Comparison of ENCODE assay signal across 18 cellular contexts in the genomic region with DNA sequence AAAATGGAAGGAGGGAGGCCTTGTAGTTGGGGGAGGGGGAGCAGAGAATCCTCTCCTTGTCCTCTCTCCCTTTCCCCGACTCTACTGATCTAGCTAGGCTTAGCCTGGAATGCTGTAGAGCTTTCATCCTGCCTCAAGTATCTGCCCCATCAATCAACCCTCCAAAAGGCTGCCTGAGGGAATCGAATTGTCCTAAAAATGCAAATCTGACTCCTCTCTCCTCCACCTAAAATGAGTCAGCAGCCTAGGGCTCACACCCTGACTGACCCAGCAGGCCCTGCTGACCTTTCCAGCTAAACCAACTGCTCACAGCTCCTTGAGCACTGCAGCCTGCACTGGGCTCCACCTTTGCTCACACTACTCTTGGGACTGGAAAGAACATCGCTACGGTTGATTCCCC. TPM values are rescaled to one million over a fixed set of nuclear protein-coding genes. Genes with fewer than 3 reads are reported as not detected.
A peak's percentile ranks its signal among the peaks of the same experiment; 100 is the strongest.
DNase-seq lines count a peak whose midpoint lies in the region; ATAC-seq, FAIRE-seq and TF ChIP-seq lines count a peak whose summit lies in the region.
"Had no signal": no experiment of that assay in that cellular context is flagged by ENCODE, and none has a peak within 500 bp of the region (broad histone marks: within the 10 kb centered on the region; RNA-seq: fewer than 3 reads in every experiment).

No MANE protein-coding gene starts in this region.

- H3K27ac Mint-ChIP-seq in Caco-2 (ENCODE audit: unreplicated experiment), result peak overlapping the region; percentile 93
- H3K27ac Mint-ChIP-seq in activated B cell treated with CpG ODN at 0.5 μM for 24 hours, result peak overlapping the region; percentile 31

- CTCF ChIA-PET in Caco-2 (lab: Charles Lee), result interaction anchor here (1.3 to 2.6 kb wide), 2 partner anchors 11 to 26 kb away, joined by 6 to 26 read pairs; a partner anchor contains a TSS
- CTCF ChIA-PET in activated B cell treated with CpG ODN at 0.5 μM for 24 hours (lab: Charles Lee), result interaction anchor here (0.9 to 1.1 kb wide), 2 partner anchors 10 to 164 kb away, joined by 3 read pairs; a partner anchor contains a TSS

- H3K27me3 Mint-ChIP-seq in Caco-2 (ENCODE audit: insufficient read depth, unreplicated experiment) (no peaks in the 10 kb centered on the region), activated B cell treated with CpG ODN at 0.5 μM for 24 hours (no peaks in the 10 kb centered on the region)

- H3K9me3 Mint-ChIP-seq in Caco-2 (ENCODE audit: unreplicated experiment), result no peaks in the 10 kb centered on the region
- H3K9me3 Mint-ChIP-seq in activated B cell treated with CpG ODN at 0.5 μM for 24 hours, result no peaks in the 10 kb centered on the region

- POLR2A ChIA-PET in Caco-2 (lab: Charles Lee) (interaction anchor here (0.6 to 4.6 kb wide), 8 partner anchors 8 to 1696 kb away, joined by 3 to 68 read pairs (median 4); a partner anchor contains a TSS), activated B cell treated with CpG ODN at 0.5 μM for 24 hours (lab: Charles Lee) (interaction anchor here (1.3 kb wide), 1 partner anchor 10 kb away, joined by 8 read pairs; a partner anchor contains a TSS)

- ATAC-seq in activated B cell treated with CpG ODN at 0.5 μM for 24 hours (ENCODE audit: low read depth) (no peak), HG02885 (IDR thresholded peaks at IDR 0.05; ENCODE audit: poor library complexity, unreplicated experiment) (no peak)

- H3K36me3 Mint-ChIP-seq in Caco-2 (ENCODE audit: insufficient read depth, unreplicated experiment) (peaks cover 69% of the 10 kb centered on the region), activated B cell treated with CpG ODN at 0.5 μM for 24 hours (ENCODE audit: low read depth) (peaks cover 35% of the 10 kb centered on the region)

- H3K4me1 ChIP-seq in Caco-2 (peaks cover 39% of the 10 kb centered on the region), iPS-20b (ENCODE audit: insufficient read depth, low read length) (peaks cover 22% of the 10 kb centered on the region; the same call in 1 of the 2 replicates)
- H3K4me1 ChIP-seq: BE2C had no signal

- H3K9me3 ChIP-seq in Caco-2 (no peaks in the 10 kb centered on the region), iPS-20b (ENCODE audit: insufficient read depth, low read depth, low read length) (no peaks in the 10 kb centered on the region)
- H3K9me3 ChIP-seq: BE2C, transverse colon had no signal

- TF ChIP-seq CTCF in Caco-2 (IDR thresholded peaks at IDR 0.05; ENCODE audit: insufficient read depth in 1 of 2, low read depth in 1 of 2, low read length in 1 of 2, severe bottlenecking in 1 of 2, unreplicated experiment in 1 of 2) (no peak), activated B cell treated with CpG ODN at 0.5 μM for 24 hours (IDR thresholded peaks at IDR 0.05) (no peak)

- H3K27ac ChIP-seq in iPS-20b (ENCODE audit: low read length), result no peak overlapping the region
- H3K27ac ChIP-seq: cardiac muscle cell had no signal

- peak overlapping the region; percentile 33; the same call in 1 of the 2 replicates for H3K9ac ChIP-seq in iPS-20b (ENCODE audit: low read depth, low read length)

- H3K4me3 Mint-ChIP-seq in Caco-2 (ENCODE audit: unreplicated experiment), result peak overlapping the region; percentile 89
- no peak overlapping the region for H3K4me3 Mint-ChIP-seq in activated B cell treated with CpG ODN at 0.5 μM for 24 hours

- H3K36me3 ChIP-seq in Caco-2 (ENCODE audit: control insufficient read depth, insufficient read depth, low read length), result peaks cover 11% of the 10 kb centered on the region
- H3K36me3 ChIP-seq in H7 (replicated peaks; ENCODE audit: control insufficient read depth, insufficient read depth, low read length), result peaks cover 11% of the 10 kb centered on the region
- peaks cover 61% of the 10 kb centered on the region for H3K36me3 ChIP-seq in iPS-20b (ENCODE audit: insufficient read depth, low read depth, low read length)
- H3K36me3 ChIP-seq: BE2C had no signal

- no TSS peak for BruUV-seq in Caco-2 (replicated peaks; lab: Mats Ljungman, UMichigan)

- H3K4me1 Mint-ChIP-seq in Caco-2 (ENCODE audit: low read depth, unreplicated experiment) (peaks cover 19% of the 10 kb centered on the region), activated B cell treated with CpG ODN at 0.5 μM for 24 hours (peaks cover 18% of the 10 kb centered on the region)

- peak overlapping the region; percentile 98 for H3K4me3 ChIP-seq in Caco-2 (ENCODE audit: low read depth, low read length)
- H3K4me3 ChIP-seq in H7 (ENCODE audit: insufficient read depth, low read depth, low read length), result no peak overlapping the region; the same call in 1 of the 2 replicates
- no peak overlapping the region for H3K4me3 ChIP-seq in iPS-20b (ENCODE audit: low read length)
- H3K4me3 ChIP-seq: cardiac muscle cell, transverse colon had no signal

- DNase-seq in Caco-2 (peak; percentile 86 to 90), H7 (peak; percentile 65), activated B cell treated with CpG ODN at 0.5 μM for 24 hours (no peak), NCI-H1930 (lab: John Stamatoyannopoulos, UW) (no peak), RCC 7860 (ENCODE audit: low spot score) (no peak)
- DNase-seq: activated CD4-positive, alpha-beta T cell treated with anti-CD3 and anti-CD28 coated beads, Interleukin-2, amount 50 U/mL, for 4 hours; activated gamma-delta T cell treated with Interleukin-2 at 50 U/mL for 16 hours; BE2C; kidney; NCI-H1436; NCI-H510A treated with DMSO at 0.1 percent for 48 hours; RPMI8226; transverse colon had no signal

- intact Hi-C loops in Caco-2 (cut with micrococcal nuclease; ENCODE audit: unreplicated experiment) (loop anchor here (1.0 kb wide), 1 partner anchor 26 kb away; no protein-coding TSS in a partner anchor), activated B cell treated with CpG ODN at 0.5 μM for 24 hours (cut with micrococcal nuclease) (no loop called here)

- FAIRE-seq in RCC 7860 (lab: Jason Lieb, UNC), result no peak
- FAIRE-seq: endometrium, kidney had no signal

- H3K27me3 ChIP-seq in Caco-2 (replicated peaks; ENCODE audit: control insufficient read depth, insufficient read depth, low read length) (no peaks in the 10 kb centered on the region), H7 (ENCODE audit: control insufficient read depth, insufficient read depth, low read length) (no peaks in the 10 kb centered on the region), iPS-20b (ENCODE audit: insufficient read depth, low read length) (no peaks in the 10 kb centered on the region)
- H3K27me3 ChIP-seq: BE2C, cardiac muscle cell, transverse colon had no signal

RNA-seq across cellular contexts. Expression of a gene that starts 2.8 kb away (rescaled TPM):
- total RNA-seq in Caco-2 (2022), result 78.2 and 90.6 TPM in 2 replicates
- 87.5 and 134 TPM in 2 replicates for total RNA-seq in H7 (2014; rRNA removed; shearing (Covaris generic))
- total RNA-seq in activated B cell treated with CpG ODN at 0.5 μM for 24 hours, result 3.7 and 4.3 TPM in 2 replicates
- total RNA-seq: Daoy had no signal

RNA-seq across cellular contexts. Expression of a gene that starts 10.5 kb away (rescaled TPM):
- total RNA-seq in Caco-2 (2022), result 15.5 and 19.0 TPM in 2 replicates
- total RNA-seq in H7 (2014; rRNA removed; shearing (Covaris generic)), result 17.0 and 20.2 TPM in 2 replicates
- total RNA-seq in activated B cell treated with CpG ODN at 0.5 μM for 24 hours, result 24.6 and 25.3 TPM in 2 replicates

RNA-seq across cellular contexts. Expression of a gene that starts 10.8 kb away (rescaled TPM):
- total RNA-seq in Caco-2 (2022) (46.3 and 48.4 TPM in 2 replicates), activated B cell treated with CpG ODN at 0.5 μM for 24 hours (61.0 and 63.0 TPM in 2 replicates)
- total RNA-seq in H7 (2014; rRNA removed; shearing (Covaris generic)), result 124 and 126 TPM in 2 replicates

Comparison
In these comparisons a context has a peak if more than half of its experiments do, and no peak if none do; other contexts are left out.
1. DNase-seq: peak in Caco-2 (2 of 2) and H7 (single experiment); none in activated B cell treated with CpG ODN at 0.5 μM for 24 hours (single experiment), NCI-H1930 (0 of 2) and RCC 7860 (single experiment).
2. RNA of a gene that starts 2.8 kb away (total RNA-seq): 87.5 to 134 TPM in H7 and 78.2 to 90.6 TPM in Caco-2; 3.7 to 4.3 TPM in activated B cell treated with CpG ODN at 0.5 μM for 24 hours; every median in the first group is over 10 times any median in the second.